ENCODE assay signal across 8 cellular contexts in genomic region chr2:241272298-241272721, GRCh38. TPM values are rescaled to one million over a fixed set of nuclear protein-coding genes. Genes with fewer than 3 reads are reported as not detected.
DNase-seq lines count a peak whose midpoint lies in the region; ATAC-seq and TF ChIP-seq lines count a peak whose summit lies in the region.

No MANE protein-coding gene starts in this region.

- ATAC-seq in HG03175 (IDR thresholded peaks at IDR 0.05; ENCODE audit: unreplicated experiment) (peak; percentile 36), omental fat pad (ENCODE audit: low FRiP score) (peak; percentile 42)

- TF ChIP-seq CTCF in fibroblast of the aortic adventitia (IDR thresholded peaks at IDR 0.05; ENCODE audit: insufficient read depth, low read length) (no peak), omental fat pad (IDR thresholded peaks at IDR 0.05) (no peak)

- DNase-seq in stimulated activated CD4-positive, alpha-beta T cell treated with anti-CD3 and anti-CD28 coated beads, Interleukin-15, amount 100 ng/mL, for 24 hours = peak; percentile 31
- no peak for DNase-seq in stimulated activated CD4-positive, alpha-beta T cell treated with anti-CD3 and anti-CD28 coated beads, Interleukin-2, amount 100 ng/mL, for 48 hours
- DNase-seq in activated CD4-positive, alpha-beta T cell treated with anti-CD3 and anti-CD28 coated beads, Interleukin-2, amount 50 U/mL, for 48 hours = peak; percentile 11
- no peak for DNase-seq in fibroblast of the aortic adventitia (ENCODE audit: low read depth)
- DNase-seq in omental fat pad (ENCODE audit: low spot score) = no peak
- DNase-seq in NK-92 (lab: John Stamatoyannopoulos, UW; ENCODE audit: unreplicated experiment) = no peak
- no peak for DNase-seq in ureter (ENCODE audit: low spot score)

- H3K4me3 ChIP-seq in fibroblast of the aortic adventitia (ENCODE audit: low read depth, low read length) = peak overlapping the region; percentile 80

RNA-seq across cellular contexts. Expression of gene HDLBP, which starts 43.2 kb away (rescaled TPM):
- total RNA-seq in fibroblast of the aortic adventitia (ENCODE audit: low replicate concordance) = 929 and 1,195 TPM in 2 replicates
- 100 to 1,000 TPM; 356 to 471 (median 416) TPM for total RNA-seq in omental fat pad
- total RNA-seq in ureter = 526 TPM

RNA-seq across cellular contexts. Expression of gene SEPTIN2, which starts 43.4 kb away (rescaled TPM):
- total RNA-seq in fibroblast of the aortic adventitia (ENCODE audit: low replicate concordance) = 472 and 546 TPM in 2 replicates
- total RNA-seq in omental fat pad = 100 to 1,000 TPM; 295 to 372 (median 307) TPM
- 480 TPM for total RNA-seq in ureter

Comparison
In these comparisons a context has a peak if more than half of its experiments do, and no peak if none do; other contexts are left out.
1. DNase-seq: peak in stimulated activated CD4-positive, alpha-beta T cell treated with anti-CD3 and anti-CD28 coated beads, Interleukin-15, amount 100 ng/mL, for 24 hours (single experiment) and activated CD4-positive, alpha-beta T cell treated with anti-CD3 and anti-CD28 coated beads, Interleukin-2, amount 50 U/mL, for 48 hours (2 of 2); none in stimulated activated CD4-positive, alpha-beta T cell treated with anti-CD3 and anti-CD28 coated beads, Interleukin-2, amount 100 ng/mL, for 48 hours (0 of 2), fibroblast of the aortic adventitia (single experiment), omental fat pad (single experiment), NK-92 (single experiment) and ureter (single experiment).